In genomic region chr6:113646701-113647100, GRCh38 we compare ENCODE assay signal across 25 cellular contexts.
"Had no signal": no experiment of that assay in that cellular context is flagged by ENCODE, and none has a peak within 500 bp of the region (broad histone marks: within the 10 kb centered on the region; RNA-seq: fewer than 3 reads in every experiment).

No MANE protein-coding gene starts in this region.

- H3K36me3 Mint-ChIP-seq: naive B cell; stimulated activated naive B cell treated with anti-CD40 and anti-IgM and Interleukin-4, amounts not matched to agents 10 μg/mL and 1 μg/mL and 100 μg/mL, for 72 hours had no signal

- H3K4me1 Mint-ChIP-seq: activated CD4-positive, alpha-beta memory T cell treated with anti-CD3 and anti-CD28 coated beads, Interleukin-2, amount 10 ng/mL, durations not matched to agents 7 days and 5 days; activated T-helper 17 cell treated with anti-CD3 and anti-CD28 coated beads, Interleukin-2, amount 50 U/mL, for 72 hours had no signal

- DNase-seq: activated CD4-positive, alpha-beta memory T cell treated with anti-CD3 and anti-CD28 coated beads, Interleukin-2, amount 10 ng/mL, durations not matched to agents 7 days and 5 days; activated CD4-positive, alpha-beta T cell treated with anti-CD3 and anti-CD28 coated beads for 48 hours; activated CD8-positive, alpha-beta memory T cell treated with anti-CD3 and anti-CD28 coated beads, Interleukin-2, amount 50 U/mL, for 48 hours; activated gamma-delta T cell treated with Interleukin-2 at 50 U/mL for 16 hours; activated naive CD4-positive, alpha-beta T cell treated with anti-CD3 and anti-CD28 coated beads, Interleukin-2, amount 50 U/mL, for 16 hours; activated T-cell treated with anti-CD3 and anti-CD28 coated beads, Interleukin-2, amount 50 U/mL, for 24 hours; amniotic stem cell; caudate nucleus; endodermal cell; foreskin melanocyte; left ventricle myocardium inferior; nucleus accumbens; stimulated activated CD4-positive, alpha-beta T cell treated with anti-CD3 and anti-CD28 coated beads, Interleukin-1b, Interleukin-23, amount 100 ng/mL, for 48 hours; stimulated activated CD4-positive, alpha-beta T cell treated with anti-CD3 and anti-CD28 coated beads, Interleukin-4, amount 100 ng/mL, for 4 hours; stimulated activated CD8-positive, alpha-beta memory T cell treated with anti-CD3 and anti-CD28 coated beads, Interleukin-4, amount 100 ng/mL, for 48 hours; stomach; thyroid gland had no signal

- H3K9me3 ChIP-seq: left ventricle myocardium inferior, right atrium auricular region, stomach, thyroid gland had no signal

- H3K27ac Mint-ChIP-seq: activated CD4-positive, alpha-beta memory T cell treated with anti-CD3 and anti-CD28 coated beads, Interleukin-2, amount 10 ng/mL, durations not matched to agents 7 days and 5 days; activated T-cell treated with anti-CD3 and anti-CD28 coated beads, Interleukin-2, amount 50 U/mL, for 24 hours; activated T-helper 17 cell treated with anti-CD3 and anti-CD28 coated beads, Interleukin-2, amount 50 U/mL, for 72 hours; endodermal cell; stimulated activated naive B cell treated with anti-CD40 and anti-IgM and Interleukin-4, amounts not matched to agents 10 μg/mL and 1 μg/mL and 100 μg/mL, for 72 hours had no signal

- H3K27me3 ChIP-seq: right atrium auricular region, stomach, thyroid gland had no signal

- H3K4me3 ChIP-seq: left ventricle myocardium inferior, lung, right atrium auricular region, smooth muscle cell, stomach, thyroid gland had no signal

- H3K4me3 Mint-ChIP-seq: activated CD4-positive, alpha-beta memory T cell treated with anti-CD3 and anti-CD28 coated beads, Interleukin-2, amount 10 ng/mL, durations not matched to agents 7 days and 5 days; activated T-cell treated with anti-CD3 and anti-CD28 coated beads, Interleukin-2, amount 50 U/mL, for 24 hours; activated T-helper 17 cell treated with anti-CD3 and anti-CD28 coated beads, Interleukin-2, amount 50 U/mL, for 72 hours; endodermal cell had no signal

- ATAC-seq: activated CD4-positive, CD25-positive, alpha-beta regulatory T cell treated with anti-CD3 and anti-CD28 coated beads, Interleukin-2, amount 50 U/mL, for 24 hours; activated T-helper 17 cell treated with anti-CD3 and anti-CD28 coated beads, Interleukin-2, amount 50 U/mL, for 72 hours; esophagus mucosa had no signal

- H3K9me3 Mint-ChIP-seq: activated CD4-positive, alpha-beta memory T cell treated with anti-CD3 and anti-CD28 coated beads, Interleukin-2, amount 10 ng/mL, durations not matched to agents 7 days and 5 days; activated T-cell treated with anti-CD3 and anti-CD28 coated beads, Interleukin-2, amount 50 U/mL, for 24 hours; activated T-helper 17 cell treated with anti-CD3 and anti-CD28 coated beads, Interleukin-2, amount 50 U/mL, for 72 hours; endodermal cell; naive B cell; stimulated activated naive B cell treated with anti-CD40 and anti-IgM and Interleukin-4, amounts not matched to agents 10 μg/mL and 1 μg/mL and 100 μg/mL, for 72 hours had no signal

- H3K27me3 Mint-ChIP-seq: activated CD4-positive, alpha-beta memory T cell treated with anti-CD3 and anti-CD28 coated beads, Interleukin-2, amount 10 ng/mL, durations not matched to agents 7 days and 5 days; activated T-helper 17 cell treated with anti-CD3 and anti-CD28 coated beads, Interleukin-2, amount 50 U/mL, for 72 hours; naive B cell; stimulated activated naive B cell treated with anti-CD40 and anti-IgM and Interleukin-4, amounts not matched to agents 10 μg/mL and 1 μg/mL and 100 μg/mL, for 72 hours had no signal

- H3K36me3 ChIP-seq: left ventricle myocardium inferior, right atrium auricular region, stomach, thyroid gland had no signal

- H3K27ac ChIP-seq: left ventricle myocardium inferior, right atrium auricular region, thyroid gland had no signal
